ENCODE assay signal across 11 cellular contexts in genomic region chr12:47547077-47547476, GRCh38.
A peak's percentile ranks its signal among the peaks of the same experiment; 100 is the strongest.
DNase-seq lines count a peak whose midpoint lies in the region; ATAC-seq, FAIRE-seq and TF ChIP-seq lines count a peak whose summit lies in the region.
"Had no signal": no experiment of that assay in that cellular context is flagged by ENCODE, and none has a peak within 500 bp of the region (broad histone marks: within the 10 kb centered on the region; RNA-seq: fewer than 3 reads in every experiment).

No MANE protein-coding gene starts in this region.

- peak; percentile 64 for TF ChIP-seq CTCF in AG10803 (conservative IDR thresholded peaks at IDR 0.05; ENCODE audit: low read length)
- peak; percentile 69 for TF ChIP-seq CTCF in IMR-90 (conservative IDR thresholded peaks at IDR 0.05; ENCODE audit: low read depth, low read length)
- peak; percentile 52 for TF ChIP-seq CTCF in astrocyte of the cerebellum (IDR thresholded peaks at IDR 0.05; ENCODE audit: low read depth, low read length, missing control alignments)
- TF ChIP-seq CTCF in keratinocyte (optimal IDR thresholded peaks at IDR 0.05 in 1 of 3, IDR thresholded peaks at IDR 0.05 in 1 of 3, conservative IDR thresholded peaks at IDR 0.05 in 1 of 3; ENCODE audit: extremely low read depth in 1 of 3, insufficient read depth in 2 of 3, low read length in 3 of 3): peak; percentile 43 to 62 (median 56)

- POLR2A ChIA-PET in IMR-90 (lab: Charles Lee; ENCODE audit: unreplicated experiment): interaction anchor here (0.6 kb wide), 1 partner anchor 140 kb away, joined by 4 read pairs; no protein-coding TSS in a partner anchor

- no peak overlapping the region for H2BK20ac ChIP-seq in IMR-90 (ENCODE audit: low read depth, low read length)

- dilution Hi-C loops in IMR-90 (cut with HindIII; ENCODE audit: low sequenced_read_pairs, unreplicated experiment): no loop called here
- dilution Hi-C loops in keratinocyte (cut with MboI; ENCODE audit: extremely low pct_ligation_motif_present, low sequenced_read_pairs): no loop called here

- H3K36me3 Mint-ChIP-seq in activated CD4-positive, alpha-beta T cell treated with anti-CD3 and anti-CD28 coated beads, Interleukin-2, amount 10 ng/mL, durations not matched to agents 24 days and 14 days (ENCODE audit: low read depth): no peaks in the 10 kb centered on the region
- H3K36me3 Mint-ChIP-seq: activated CD8-positive, alpha-beta memory T cell treated with anti-CD3 and anti-CD28 coated beads, Interleukin-2, amount 10 ng/mL, durations not matched to agents 7 days and 5 days had no signal

- H2AFZ ChIP-seq in IMR-90 (replicated peaks; ENCODE audit: low read length, poor library complexity) (no peak overlapping the region), keratinocyte (ENCODE audit: control insufficient read depth, low read length) (no peak overlapping the region)

- H3K4ac ChIP-seq in IMR-90 (ENCODE audit: low read depth, low read length): no peak overlapping the region

- no peaks in the 10 kb centered on the region for H4K20me1 ChIP-seq in IMR-90 (ENCODE audit: insufficient read depth, low read length)
- no peaks in the 10 kb centered on the region for H4K20me1 ChIP-seq in keratinocyte (ENCODE audit: control insufficient read depth, extremely low read depth, insufficient read depth, low read length)

- H3K27me3 ChIP-seq in IMR-90 (ENCODE audit: control insufficient read depth, insufficient read depth, low read length): peaks cover 14% of the 10 kb centered on the region
- no peaks in the 10 kb centered on the region for H3K27me3 ChIP-seq in keratinocyte (ENCODE audit: control insufficient read depth, extremely low read depth, insufficient read depth, low read length)

- H3K36me3 ChIP-seq in IMR-90 (ENCODE audit: control insufficient read depth, insufficient read depth, low read length) (no peaks in the 10 kb centered on the region), keratinocyte (ENCODE audit: control insufficient read depth in 2 of 2, extremely low read depth in 1 of 2, insufficient read depth in 2 of 2, low read length in 2 of 2) (no peaks in the 10 kb centered on the region)

- no peak overlapping the region for H3K14ac ChIP-seq in IMR-90 (replicated peaks; ENCODE audit: low read depth, low read length)

- no peak overlapping the region for H3K18ac ChIP-seq in IMR-90 (ENCODE audit: low read depth, low read length)

- 80% methylated on average over 5 of the region's 6 CpGs; no CpG with 5 or more reads in 1 of the 2 experiments for WGBS in IMR-90 (ENCODE audit: extremely low coverage in 2 of 2, insufficient read length in 1 of 2), 2 experiments

- peak; percentile 89 for ATAC-seq in IMR-90 (ENCODE audit: low read depth)
- ATAC-seq in GM21447 (IDR thresholded peaks at IDR 0.05; ENCODE audit: unreplicated experiment): no peak
- ATAC-seq: activated CD8-positive, alpha-beta memory T cell treated with anti-CD3 and anti-CD28 coated beads, Interleukin-2, amount 10 ng/mL, durations not matched to agents 7 days and 5 days had no signal

- H2BK120ac ChIP-seq in IMR-90 (ENCODE audit: low read depth, low read length): no peak overlapping the region

- CTCF ChIA-PET in IMR-90 (lab: Yijun Ruan, JAX): interaction anchor here (1.0 kb wide), 1 partner anchor 13 kb away, joined by 3 read pairs; no protein-coding TSS in a partner anchor

- no peak overlapping the region for H2BK5ac ChIP-seq in IMR-90 (ENCODE audit: low read depth, low read length, poor library complexity, severe bottlenecking)

- H3K79me2 ChIP-seq in keratinocyte (ENCODE audit: control insufficient read depth, insufficient read depth, low read length): no peaks in the 10 kb centered on the region

- no peak overlapping the region for H4K5ac ChIP-seq in IMR-90 (ENCODE audit: low read depth, low read length)

- no peak overlapping the region for H3K27ac ChIP-seq in IMR-90 (ENCODE audit: insufficient read depth, low read length)
- H3K27ac ChIP-seq in keratinocyte (ENCODE audit: control insufficient read depth, insufficient read depth, low read length): no peak overlapping the region

- H3K27ac Mint-ChIP-seq in activated CD4-positive, alpha-beta T cell treated with anti-CD3 and anti-CD28 coated beads, Interleukin-2, amount 10 ng/mL, durations not matched to agents 24 days and 14 days: no peak overlapping the region
- H3K27ac Mint-ChIP-seq: activated CD8-positive, alpha-beta memory T cell treated with anti-CD3 and anti-CD28 coated beads, Interleukin-2, amount 10 ng/mL, durations not matched to agents 7 days and 5 days; dendritic cell treated with granulocyte-macrophage colony-stimulating factor and Interleukin-4, amounts not matched to agents 40 ng/mL and 50 ng/mL, for 4 days had no signal

- H3K27me3 Mint-ChIP-seq in activated CD4-positive, alpha-beta T cell treated with anti-CD3 and anti-CD28 coated beads, Interleukin-2, amount 10 ng/mL, durations not matched to agents 24 days and 14 days: no peaks in the 10 kb centered on the region
- H3K27me3 Mint-ChIP-seq: dendritic cell treated with granulocyte-macrophage colony-stimulating factor and Interleukin-4, amounts not matched to agents 40 ng/mL and 50 ng/mL, for 4 days had no signal

- no peaks in the 10 kb centered on the region for H3K4me1 ChIP-seq in IMR-90 (ENCODE audit: control insufficient read depth, insufficient read depth, low read length)
- no peaks in the 10 kb centered on the region for H3K4me1 ChIP-seq in keratinocyte (ENCODE audit: control insufficient read depth, extremely low read depth, insufficient read depth, low read length)

- no peak overlapping the region for H2AK9ac ChIP-seq in IMR-90 (replicated peaks; ENCODE audit: low read depth, low read length, poor library complexity)

- no peak overlapping the region for H3K4me2 ChIP-seq in IMR-90 (ENCODE audit: low read depth, low read length)
- no peak overlapping the region for H3K4me2 ChIP-seq in keratinocyte (ENCODE audit: control insufficient read depth, extremely low read depth, insufficient read depth, low read depth, low read length)

- peak; percentile 68 for TF ChIP-seq RAD21 in IMR-90 (IDR thresholded peaks at IDR 0.05; ENCODE audit: low read length)

- FAIRE-seq in keratinocyte (lab: Jason Lieb, UNC): peak; percentile 81

- H2BK15ac ChIP-seq in IMR-90 (ENCODE audit: low read depth, low read length): no peak overlapping the region

- H3K9ac ChIP-seq in IMR-90 (ENCODE audit: low read depth, low read length) (no peak overlapping the region), keratinocyte (ENCODE audit: control insufficient read depth, extremely low read depth, insufficient read depth, low read length) (no peak overlapping the region)

- no TSS peak for BruUV-seq in IMR-90 (replicated peaks; lab: Mats Ljungman, UMichigan)

- peaks cover 8% of the 10 kb centered on the region for H3K9me3 Mint-ChIP-seq in activated CD4-positive, alpha-beta T cell treated with anti-CD3 and anti-CD28 coated beads, Interleukin-2, amount 10 ng/mL, durations not matched to agents 24 days and 14 days
- H3K9me3 Mint-ChIP-seq: dendritic cell treated with granulocyte-macrophage colony-stimulating factor and Interleukin-4, amounts not matched to agents 40 ng/mL and 50 ng/mL, for 4 days had no signal

- peaks cover 7% of the 10 kb centered on the region for H3K4me1 Mint-ChIP-seq in activated CD4-positive, alpha-beta T cell treated with anti-CD3 and anti-CD28 coated beads, Interleukin-2, amount 10 ng/mL, durations not matched to agents 24 days and 14 days

- H3K9me1 ChIP-seq in IMR-90 (ENCODE audit: insufficient read depth, low read length) (no peaks in the 10 kb centered on the region), keratinocyte (ENCODE audit: control insufficient read depth, extremely low read depth, insufficient read depth, low read length) (no peaks in the 10 kb centered on the region)

- H3K9me3 ChIP-seq in IMR-90 (ENCODE audit: control insufficient read depth, insufficient read depth, low read length) (no peaks in the 10 kb centered on the region), keratinocyte (ENCODE audit: control insufficient read depth, low read depth, low read length) (no peaks in the 10 kb centered on the region)

- no peak overlapping the region for H2AK5ac ChIP-seq in IMR-90 (ENCODE audit: low read depth, low read length)

- no peak overlapping the region for H3K56ac ChIP-seq in IMR-90 (ENCODE audit: extremely low read depth, insufficient read depth, low read length)

- no peak overlapping the region for H3K23ac ChIP-seq in IMR-90 (ENCODE audit: low read depth, low read length)

- no peak for TF ChIP-seq POLR2A in IMR-90 (IDR thresholded peaks at IDR 0.05; ENCODE audit: low read depth, low read length)

- no peak overlapping the region for H3K4me3 Mint-ChIP-seq in activated CD4-positive, alpha-beta T cell treated with anti-CD3 and anti-CD28 coated beads, Interleukin-2, amount 10 ng/mL, durations not matched to agents 24 days and 14 days
- H3K4me3 Mint-ChIP-seq: activated CD8-positive, alpha-beta memory T cell treated with anti-CD3 and anti-CD28 coated beads, Interleukin-2, amount 10 ng/mL, durations not matched to agents 7 days and 5 days; dendritic cell treated with granulocyte-macrophage colony-stimulating factor and Interleukin-4, amounts not matched to agents 40 ng/mL and 50 ng/mL, for 4 days had no signal

- in situ Hi-C loops in IMR-90 (cut with MboI; ENCODE audit: low sequenced_read_pairs): no loop called here
- in situ Hi-C loops in astrocyte of the cerebellum (cut with HindIII; ENCODE audit: low sequenced_read_pairs): no loop called here

- no peak overlapping the region for H4K91ac ChIP-seq in IMR-90 (ENCODE audit: insufficient read depth, low read depth, low read length)

- intact Hi-C loops in IMR-90 (cut with micrococcal nuclease): loop anchor here (1.0 to 5.0 kb wide), 3 partner anchors 139 to 515 kb away; partner anchors contain the start of gene SLC48A1
- intact Hi-C loops in activated CD4-positive, alpha-beta T cell treated with anti-CD3 and anti-CD28 coated beads, Interleukin-2, amount 10 ng/mL, durations not matched to agents 24 days and 14 days (cut with micrococcal nuclease): no loop called here

- DNase-seq in AG10803 (ENCODE audit: low read depth) (peak; percentile 51), IMR-90 (peak; percentile 69), astrocyte of the cerebellum (ENCODE audit: low read depth) (no peak), keratinocyte (ENCODE audit: low read depth, low spot score) (no peak), NCI-H510A (lab: John Stamatoyannopoulos, UW) (no peak), NCI-H2227 treated with DMSO at 0.1 percent for 48 hours (lab: John Stamatoyannopoulos, UW) (no peak)
- no peak for DNase-seq in activated CD4-positive, alpha-beta T cell treated with anti-CD3 and anti-CD28 coated beads, Interleukin-2, amount 10 ng/mL, durations not matched to agents 24 days and 14 days
- DNase-seq: activated CD8-positive, alpha-beta memory T cell treated with anti-CD3 and anti-CD28 coated beads, Interleukin-2, amount 10 ng/mL, durations not matched to agents 7 days and 5 days; GDM1 had no signal

- H3K4me3 ChIP-seq in AG10803 (ENCODE audit: low read length) (no peak overlapping the region), IMR-90 (ENCODE audit: insufficient read depth, low read depth, low read length) (no peak overlapping the region), astrocyte of the cerebellum (ENCODE audit: low read depth, low read length) (no peak overlapping the region), keratinocyte (ENCODE audit: control insufficient read depth in 2 of 3, extremely low read depth in 1 of 3, insufficient read depth in 2 of 3, low read depth in 1 of 3, low read length in 3 of 3) (no peak overlapping the region)

- no peak overlapping the region for H4K8ac ChIP-seq in IMR-90 (ENCODE audit: low read depth in 2 of 2, low read length in 2 of 2)

- H3K79me1 ChIP-seq in IMR-90 (ENCODE audit: low read depth in 1 of 2, low read length in 2 of 2): no peaks in the 10 kb centered on the region

Comparison
In these comparisons a context has a peak if more than half of its experiments do, and no peak if none do; other contexts are left out.
1. DNase-seq: peak in AG10803 (single experiment) and IMR-90 (single experiment); none in astrocyte of the cerebellum (single experiment), keratinocyte (single experiment), NCI-H510A (single experiment), activated CD4-positive, alpha-beta T cell treated with anti-CD3 and anti-CD28 coated beads, Interleukin-2, amount 10 ng/mL, durations not matched to agents 24 days and 14 days (single experiment) and NCI-H2227 treated with DMSO at 0.1 percent for 48 hours (single experiment).
2. Peak in every context shown above with its lines, with median percentiles within 50 percentile points of each other: CTCF ChIP-seq.